8 cellular contexts compared by ENCODE assay signal in genomic region chr1:171805395-171806115, GRCh38. TPM values are rescaled to one million over a fixed set of nuclear protein-coding genes. Genes with fewer than 3 reads are reported as not detected.
DNase-seq lines count a peak whose midpoint lies in the region; ATAC-seq and TF ChIP-seq lines count a peak whose summit lies in the region.

No MANE protein-coding gene starts in this region.

- TF ChIP-seq CTCF in GM12865 (IDR thresholded peaks at IDR 0.05; ENCODE audit: insufficient read depth, low read depth, low read length, missing control alignments) (no peak), right lobe of liver (IDR thresholded peaks at IDR 0.05) (no peak)

- 59% methylated on average over 8 of the region's 9 CpGs for WGBS in right lobe of liver (ENCODE audit: insufficient coverage, low coverage, low lambda C conversion rate, missing lambda C conversion rate)

- intact Hi-C loops in right lobe of liver (cut with DNase I) = no loop called here

- no peaks in the 10 kb centered on the region for H3K4me1 ChIP-seq in right lobe of liver

- no peaks in the 10 kb centered on the region for H3K36me3 ChIP-seq in right lobe of liver

- TF ChIP-seq POLR2A in right lobe of liver (IDR thresholded peaks at IDR 0.05) = no peak

- H3K27me3 ChIP-seq in right lobe of liver = no peaks in the 10 kb centered on the region

- ATAC-seq in GM21381 (IDR thresholded peaks at IDR 0.05; ENCODE audit: unreplicated experiment) = peak; percentile 75
- peak; percentile 80 for ATAC-seq in HG03460 (IDR thresholded peaks at IDR 0.05; ENCODE audit: unreplicated experiment)
- ATAC-seq in right lobe of liver = peak; percentile 34 to 59 (median 41)

- DNase-seq in GM12865 (ENCODE audit: low read depth) (peak; percentile 44), right lobe of liver (no peak), HuH-7.5 (ENCODE audit: low spot score) (no peak), NCI-H526 treated with DMSO at 0.1 percent for 48 hours (lab: John Stamatoyannopoulos, UW) (no peak), NCI-H1694 treated with DMSO at 0.1 percent for 48 hours (lab: John Stamatoyannopoulos, UW) (no peak), NCI-H128 (lab: John Stamatoyannopoulos, UW; ENCODE audit: unreplicated experiment) (no peak)

- no peak overlapping the region for H3K27ac ChIP-seq in right lobe of liver

- no peaks in the 10 kb centered on the region for H3K9me3 ChIP-seq in right lobe of liver

- H3K4me3 ChIP-seq in GM12865 (ENCODE audit: low read depth, low read length) = no peak overlapping the region
- no peak overlapping the region for H3K4me3 ChIP-seq in right lobe of liver

RNA-seq across cellular contexts. Expression of gene METTL13, which starts 24.1 kb away (rescaled TPM):
- total RNA-seq in right lobe of liver = 10 to 100 TPM in 5 of 6 experiments, 1 to 10 TPM in 1; 8.9 to 14.4 (median 11.9) TPM

RNA-seq across cellular contexts. Expression of gene DNM3, which starts 35.7 kb away (rescaled TPM):
- total RNA-seq in right lobe of liver = under 1 TPM; 0.29 to 0.92 (median 0.43) TPM
